10 cellular contexts compared by ENCODE assay signal in genomic region chr4:138405439-138405838, GRCh38.
DNase-seq lines count a peak whose midpoint lies in the region; ATAC-seq, FAIRE-seq and TF ChIP-seq lines count a peak whose summit lies in the region.
"Had no signal": no experiment of that assay in that cellular context is flagged by ENCODE, and none has a peak within 500 bp of the region (broad histone marks: within the 10 kb centered on the region; RNA-seq: fewer than 3 reads in every experiment).

No MANE protein-coding gene starts in this region.

- no peaks in the 10 kb centered on the region for H3K9me3 ChIP-seq in pancreas

- no peaks in the 10 kb centered on the region for H3K27me3 Mint-ChIP-seq in activated CD8-positive, alpha-beta T cell treated with anti-CD3 and anti-CD28 coated beads, Interleukin-2, amount 10 ng/mL, durations not matched to agents 7 days and 5 days (ENCODE audit: low read depth)
- H3K27me3 Mint-ChIP-seq: T-cell had no signal

- no peaks in the 10 kb centered on the region for H3K9me3 Mint-ChIP-seq in activated CD8-positive, alpha-beta T cell treated with anti-CD3 and anti-CD28 coated beads, Interleukin-2, amount 10 ng/mL, durations not matched to agents 7 days and 5 days (ENCODE audit: insufficient read depth)
- H3K9me3 Mint-ChIP-seq: T-cell had no signal

- H3K27me3 ChIP-seq in pancreas, result no peaks in the 10 kb centered on the region

- DNase-seq in NOMO-1 treated with dmso at 0.1 percent for 144 hours (lab: John Stamatoyannopoulos, UW; ENCODE audit: unreplicated experiment) (peak; percentile 35), pancreas (no peak), NCI-H1417 (lab: John Stamatoyannopoulos, UW) (no peak), NCI-H345 (lab: John Stamatoyannopoulos, UW) (no peak)
- DNase-seq in activated CD8-positive, alpha-beta T cell treated with anti-CD3 and anti-CD28 coated beads, Interleukin-2, amount 10 ng/mL, durations not matched to agents 7 days and 5 days, result no peak
- DNase-seq: anterior cingulate cortex; stimulated activated CD4-positive, alpha-beta T cell treated with anti-CD3 and anti-CD28 coated beads, Interleukin-4, amount 100 ng/mL, for 4 hours; T-cell had no signal

- CTCF ChIA-PET in activated CD8-positive, alpha-beta T cell treated with anti-CD3 and anti-CD28 coated beads, Interleukin-2, amount 10 ng/mL, durations not matched to agents 7 days and 5 days (lab: Charles Lee), result no interaction called here

- peaks cover 4 to 19% (median 18%) of the 10 kb centered on the region in 3 donors for H3K4me1 ChIP-seq in pancreas

- H3K27ac ChIP-seq in pancreas, result peak overlapping the region in 1 of 4 donors; percentile 20

- H3K4me3 ChIP-seq in pancreas, result no peak overlapping the region

- peak; percentile 82 for ATAC-seq in GM19324 (IDR thresholded peaks at IDR 0.05; ENCODE audit: low FRiP score, unreplicated experiment)
- ATAC-seq in HG02938 (IDR thresholded peaks at IDR 0.05; ENCODE audit: unreplicated experiment), result peak; percentile 63
- peak in 3 of 4 donors; percentile 55 to 78 (median 57) for ATAC-seq in pancreas
- no peak for ATAC-seq in activated CD8-positive, alpha-beta T cell treated with anti-CD3 and anti-CD28 coated beads, Interleukin-2, amount 10 ng/mL, durations not matched to agents 7 days and 5 days
- ATAC-seq: T-cell had no signal

- WGBS in pancreas, 2 donors, result 67 to 72% methylated on average over 1 of the region's 1 CpG

- no peak overlapping the region for H3K4me3 Mint-ChIP-seq in activated CD8-positive, alpha-beta T cell treated with anti-CD3 and anti-CD28 coated beads, Interleukin-2, amount 10 ng/mL, durations not matched to agents 7 days and 5 days
- H3K4me3 Mint-ChIP-seq: T-cell had no signal

- no peaks in the 10 kb centered on the region for H3K36me3 ChIP-seq in pancreas

- H3K36me3 Mint-ChIP-seq in activated CD8-positive, alpha-beta T cell treated with anti-CD3 and anti-CD28 coated beads, Interleukin-2, amount 10 ng/mL, durations not matched to agents 7 days and 5 days (ENCODE audit: low read depth), result no peaks in the 10 kb centered on the region
- H3K36me3 Mint-ChIP-seq: T-cell had no signal

- no peak for TF ChIP-seq CTCF in pancreas (IDR thresholded peaks at IDR 0.05)

- no peak overlapping the region for H3K27ac Mint-ChIP-seq in activated CD8-positive, alpha-beta T cell treated with anti-CD3 and anti-CD28 coated beads, Interleukin-2, amount 10 ng/mL, durations not matched to agents 7 days and 5 days
- H3K27ac Mint-ChIP-seq: T-cell had no signal

- intact Hi-C loops in pancreas (cut with DNase I), result no loop called here

- no peak for FAIRE-seq in pancreas (lab: Jason Lieb, UNC)

- POLR2A ChIA-PET in activated CD8-positive, alpha-beta T cell treated with anti-CD3 and anti-CD28 coated beads, Interleukin-2, amount 10 ng/mL, durations not matched to agents 7 days and 5 days (lab: Charles Lee), result no interaction called here

- no peaks in the 10 kb centered on the region for H3K4me1 Mint-ChIP-seq in activated CD8-positive, alpha-beta T cell treated with anti-CD3 and anti-CD28 coated beads, Interleukin-2, amount 10 ng/mL, durations not matched to agents 7 days and 5 days (ENCODE audit: low read depth)
- H3K4me1 Mint-ChIP-seq: T-cell had no signal
